1 cellular context compared by ENCODE assay signal in the genomic region with DNA sequence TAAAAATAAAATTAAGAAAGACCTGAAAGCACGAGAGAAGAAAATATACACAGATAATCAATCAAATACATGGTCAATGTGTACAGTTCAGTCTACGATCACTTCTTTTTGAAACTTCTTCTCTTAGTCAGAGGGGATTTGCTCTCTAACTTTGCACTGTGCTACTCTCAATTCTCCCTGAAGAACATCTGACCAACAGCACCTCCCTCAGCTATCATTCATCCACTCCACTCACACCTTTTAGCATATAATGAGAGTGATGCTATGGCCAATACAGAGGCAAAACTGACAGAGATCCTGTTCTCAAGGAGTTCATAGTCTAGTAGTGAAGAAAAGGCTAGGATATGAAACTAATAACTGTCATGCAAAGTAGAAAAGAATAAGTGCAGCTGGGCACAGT.
TF ChIP-seq lines count a peak whose summit lies in the region.

No MANE protein-coding gene starts in this region.

TF ChIP-seq in WTC11, 78 proteins besides CTCF, POLR2A, EP300 and RAD21 (continued from another document):
- TF ChIP-seq CBFB (CRISPR knock-in tag; IDR thresholded peaks at IDR 0.05; ENCODE audit: low read depth) (no peak), SMAD4 (CRISPR knock-in tag; IDR thresholded peaks at IDR 0.05) (no peak), NFE2L1 (CRISPR knock-in tag; IDR thresholded peaks at IDR 0.05) (no peak), GTF2I (CRISPR knock-in tag; conservative IDR thresholded peaks at IDR 0.05) (no peak)
- TF ChIP-seq, protein P1, sequence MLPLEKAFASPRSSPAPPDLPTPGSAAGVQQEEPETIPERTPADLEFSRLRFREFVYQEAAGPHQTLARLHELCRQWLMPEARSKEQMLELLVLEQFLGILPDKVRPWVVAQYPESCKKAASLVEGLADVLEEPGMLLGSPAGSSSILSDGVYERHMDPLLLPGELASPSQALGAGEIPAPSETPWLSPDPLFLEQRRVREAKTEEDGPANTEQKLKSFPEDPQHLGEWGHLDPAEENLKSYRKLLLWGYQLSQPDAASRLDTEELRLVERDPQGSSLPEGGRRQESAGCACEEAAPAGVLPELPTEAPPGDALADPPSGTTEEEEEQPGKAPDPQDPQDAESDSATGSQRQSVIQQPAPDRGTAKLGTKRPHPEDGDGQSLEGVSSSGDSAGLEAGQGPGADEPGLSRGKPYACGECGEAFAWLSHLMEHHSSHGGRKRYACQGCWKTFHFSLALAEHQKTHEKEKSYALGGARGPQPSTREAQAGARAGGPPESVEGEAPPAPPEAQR (CRISPR knock-in tag; IDR thresholded peaks at IDR 0.05): no peak
- TF ChIP-seq, protein P2, sequence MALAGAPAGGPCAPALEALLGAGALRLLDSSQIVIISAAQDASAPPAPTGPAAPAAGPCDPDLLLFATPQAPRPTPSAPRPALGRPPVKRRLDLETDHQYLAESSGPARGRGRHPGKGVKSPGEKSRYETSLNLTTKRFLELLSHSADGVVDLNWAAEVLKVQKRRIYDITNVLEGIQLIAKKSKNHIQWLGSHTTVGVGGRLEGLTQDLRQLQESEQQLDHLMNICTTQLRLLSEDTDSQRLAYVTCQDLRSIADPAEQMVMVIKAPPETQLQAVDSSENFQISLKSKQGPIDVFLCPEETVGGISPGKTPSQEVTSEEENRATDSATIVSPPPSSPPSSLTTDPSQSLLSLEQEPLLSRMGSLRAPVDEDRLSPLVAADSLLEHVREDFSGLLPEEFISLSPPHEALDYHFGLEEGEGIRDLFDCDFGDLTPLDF (CRISPR knock-in tag; IDR thresholded peaks at IDR 0.05): no peak
- TF ChIP-seq, protein P3, sequence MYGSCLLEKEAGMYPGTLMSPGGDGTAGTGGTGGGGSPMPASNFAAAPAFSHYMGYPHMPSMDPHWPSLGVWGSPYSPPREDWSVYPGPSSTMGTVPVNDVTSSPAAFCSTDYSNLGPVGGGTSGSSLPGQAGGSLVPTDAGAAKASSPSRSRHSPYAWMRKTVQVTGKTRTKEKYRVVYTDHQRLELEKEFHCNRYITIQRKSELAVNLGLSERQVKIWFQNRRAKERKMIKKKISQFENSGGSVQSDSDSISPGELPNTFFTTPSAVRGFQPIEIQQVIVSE (CRISPR knock-in tag; IDR thresholded peaks at IDR 0.05; ENCODE audit: borderline replicate concordance): no peak
- TF ChIP-seq, protein P4, sequence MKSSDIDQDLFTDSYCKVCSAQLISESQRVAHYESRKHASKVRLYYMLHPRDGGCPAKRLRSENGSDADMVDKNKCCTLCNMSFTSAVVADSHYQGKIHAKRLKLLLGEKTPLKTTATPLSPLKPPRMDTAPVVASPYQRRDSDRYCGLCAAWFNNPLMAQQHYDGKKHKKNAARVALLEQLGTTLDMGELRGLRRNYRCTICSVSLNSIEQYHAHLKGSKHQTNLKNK (CRISPR knock-in tag; IDR thresholded peaks at IDR 0.05): no peak
TF ChIP-seq in WTC11: peak in this region for 0.
